In genomic region chr19:58544591-58545285, GRCh38 we compare ENCODE assay signal across 8 cellular contexts. TPM values are rescaled to one million over a fixed set of nuclear protein-coding genes. Genes with fewer than 3 reads are reported as not detected.
DNase-seq lines count a peak whose midpoint lies in the region; ATAC-seq and TF ChIP-seq lines count a peak whose summit lies in the region.

No MANE protein-coding gene starts in this region.

- peak overlapping the region; percentile 90 for H3K27ac ChIP-seq in muscle layer of colon (ENCODE audit: low read depth, low read length)
- H3K27ac ChIP-seq in transverse colon, result peak overlapping the region; percentile 93 to 99 (median 94)

- H3K9me3 Mint-ChIP-seq in effector memory CD8-positive, alpha-beta T cell, result no peaks in the 10 kb centered on the region

- peak; percentile 30 to 38 for ATAC-seq in activated CD4-positive, CD25-positive, alpha-beta regulatory T cell treated with anti-CD3 and anti-CD28 coated beads, Interleukin-2, amount 50 U/mL, for 24 hours
- ATAC-seq in HG03025 (IDR thresholded peaks at IDR 0.05; ENCODE audit: low FRiP score, unreplicated experiment), result peak; percentile 51
- peak; percentile 45 for ATAC-seq in effector memory CD8-positive, alpha-beta T cell (replicated peaks)

- peaks cover 7 to 21% of the 10 kb centered on the region in 2 donors for H3K27me3 Mint-ChIP-seq in effector memory CD8-positive, alpha-beta T cell

- H3K9me3 ChIP-seq in muscle layer of colon (ENCODE audit: low read length) (no peaks in the 10 kb centered on the region), transverse colon (no peaks in the 10 kb centered on the region)

- H3K4me1 Mint-ChIP-seq in effector memory CD8-positive, alpha-beta T cell (ENCODE audit: low read depth in 2 of 2), result peaks cover 34 to 36% of the 10 kb centered on the region in 2 donors

- DNase-seq in activated CD4-positive, CD25-positive, alpha-beta regulatory T cell treated with anti-CD3 and anti-CD28 coated beads, Interleukin-2, amount 50 U/mL, for 72 hours, result no peak
- DNase-seq in T-helper 1 cell (peak in 3 of 5 donors; percentile 66 to 83 (median 74)), transverse colon (no peak), NCI-H2196 treated with DMSO at 0.1 percent for 48 hours (lab: John Stamatoyannopoulos, UW; ENCODE audit: unreplicated experiment) (no peak)
- DNase-seq in effector memory CD8-positive, alpha-beta T cell, result peak in 1 of 3 experiments; percentile 76

- peaks cover 64% of the 10 kb centered on the region for H3K36me3 Mint-ChIP-seq in effector memory CD8-positive, alpha-beta T cell (ENCODE audit: insufficient read depth)

- TF ChIP-seq POLR2A in transverse colon (IDR thresholded peaks at IDR 0.05), result no peak

- H3K9ac ChIP-seq in muscle layer of colon (ENCODE audit: low read length), result peak overlapping the region; percentile 92

- peak overlapping the region; percentile 82 to 91 for H3K4me3 ChIP-seq in muscle layer of colon (ENCODE audit: low read depth in 1 of 2, low read length in 2 of 2)
- peak overlapping the region; percentile 57 to 99 (median 97) for H3K4me3 ChIP-seq in transverse colon

- H3K27ac Mint-ChIP-seq in effector memory CD8-positive, alpha-beta T cell, result peak overlapping the region; percentile 95 to 97

- peak overlapping the region; percentile 89 to 94 for H3K4me3 Mint-ChIP-seq in effector memory CD8-positive, alpha-beta T cell

- H3K36me3 ChIP-seq in muscle layer of colon (ENCODE audit: insufficient read depth, low read length) (peaks cover 40% of the 10 kb centered on the region), transverse colon (peaks cover 0 to 24% (median 15%) of the 10 kb centered on the region in 4 donors)

- H3K4me1 ChIP-seq in muscle layer of colon (ENCODE audit: insufficient read depth, low read length) (peaks cover 27% of the 10 kb centered on the region), transverse colon (peaks cover 18 to 34% (median 26%) of the 10 kb centered on the region in 4 donors)

- TF ChIP-seq CTCF in transverse colon (IDR thresholded peaks at IDR 0.05), result no peak

- 0% methylated on average over 22 of the region's 92 CpGs; no CpG with 5 or more reads in 1 of the 2 donors for WGBS in transverse colon (ENCODE audit: low coverage in 1 of 2), 2 donors

- H3K27me3 ChIP-seq in muscle layer of colon (ENCODE audit: control insufficient read depth in 1 of 2, insufficient read depth in 2 of 2, low read length in 2 of 2), result no peaks in the 10 kb centered on the region
- no peaks in the 10 kb centered on the region for H3K27me3 ChIP-seq in transverse colon

- TF ChIP-seq EP300 in transverse colon (IDR thresholded peaks at IDR 0.05; ENCODE audit: low read depth), result no peak

- in situ Hi-C loops in transverse colon (cut with MboI; ENCODE audit: low pct_ligation_motif_present in 1 of 4, low pct_unique_long_range_greater_than_20kb in 1 of 4, low sequenced_read_pairs in 3 of 4), result no loop called here

- intact Hi-C loops in transverse colon (cut with DNase I; ENCODE audit: low total_unique reads), result no loop called here

RNA-seq across cellular contexts. Expression of gene TRIM28, which starts 0.9 kb away (rescaled TPM):
- 100 to 1,000 TPM; 180 to 694 (median 297) TPM for total RNA-seq in transverse colon

RNA-seq across cellular contexts. Expression of gene CHMP2A, which starts 10.2 kb away (rescaled TPM):
- total RNA-seq in transverse colon, result 100 to 1,000 TPM in 3 of 4 donors, 10 to 100 TPM in 1; 24.7 to 194 (median 141) TPM

RNA-seq across cellular contexts. Expression of gene UBE2M, which starts 13.7 kb away (rescaled TPM):
- 10 to 100 TPM; 24.2 to 56.9 (median 26.7) TPM for total RNA-seq in transverse colon

RNA-seq across cellular contexts. Expression of gene ZBTB45, which starts 25.1 kb away (rescaled TPM):
- total RNA-seq in transverse colon, result 10 to 100 TPM; 12.8 to 24.7 (median 18.1) TPM

RNA-seq across cellular contexts. Expression of gene MZF1, which starts 28.4 kb away (rescaled TPM):
- total RNA-seq in transverse colon, result 100 to 1,000 TPM in 1 of 4 donors, 10 to 100 TPM in 3; 45.5 to 113 (median 67.1) TPM

Comparison
In these comparisons a context has a peak if more than half of its experiments do, and no peak if none do; other contexts are left out.
1. DNase-seq: peak in T-helper 1 cell (3 of 5); none in activated CD4-positive, CD25-positive, alpha-beta regulatory T cell treated with anti-CD3 and anti-CD28 coated beads, Interleukin-2, amount 50 U/mL, for 72 hours (single experiment), transverse colon (single experiment) and NCI-H2196 treated with DMSO at 0.1 percent for 48 hours (single experiment).
2. Peak in every context shown above with its lines, with median percentiles within 50 percentile points of each other: ATAC-seq.